In the genomic region with DNA sequence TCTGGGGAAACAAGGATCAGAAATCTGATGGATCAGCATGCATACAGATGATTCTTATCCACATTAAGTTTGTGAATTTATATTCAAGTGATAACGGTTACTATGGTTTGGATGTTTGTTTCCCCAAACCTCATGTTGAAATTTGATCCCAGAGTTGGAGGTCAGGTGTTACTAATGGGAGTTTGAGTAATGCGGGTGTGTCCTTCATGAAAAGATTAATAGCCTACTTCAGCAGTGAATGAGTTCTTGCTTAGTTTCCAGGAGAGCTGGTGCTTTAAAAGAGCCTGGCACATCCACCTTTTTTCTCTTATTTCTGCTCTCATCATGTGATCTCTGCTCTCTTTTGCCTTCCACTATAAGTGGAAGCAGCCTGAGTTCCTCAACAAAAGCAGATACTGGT, we compare ENCODE assay signal across 26 cellular contexts.
DNase-seq lines count a peak whose midpoint lies in the region; ATAC-seq and TF ChIP-seq lines count a peak whose summit lies in the region.
"Had no signal": no experiment of that assay in that cellular context is flagged by ENCODE, and none has a peak within 500 bp of the region (broad histone marks: within the 10 kb centered on the region; RNA-seq: fewer than 3 reads in every experiment).

No MANE protein-coding gene starts in this region.

- no peaks in the 10 kb centered on the region for H3K27me3 Mint-ChIP-seq in Calu3 (ENCODE audit: unreplicated experiment)
- H3K27me3 Mint-ChIP-seq: dendritic cell treated with granulocyte-macrophage colony-stimulating factor and Interleukin-4, amounts not matched to agents 40 ng/mL and 50 ng/mL, for 4 days; memory B cell; naive thymus-derived CD4-positive, alpha-beta T cell had no signal

- no peak overlapping the region for H3K4me3 ChIP-seq in prostate gland
- H3K4me3 ChIP-seq: GM23338, ovary, sigmoid colon had no signal

- no peak for TF ChIP-seq POLR2A in prostate gland (IDR thresholded peaks at IDR 0.05)

- BruUV-seq in Calu3 (replicated peaks; lab: Mats Ljungman, UMichigan), result no TSS peak

- H3K4me3 Mint-ChIP-seq in Calu3 (ENCODE audit: low read depth, unreplicated experiment), result no peak overlapping the region
- H3K4me3 Mint-ChIP-seq: dendritic cell treated with granulocyte-macrophage colony-stimulating factor and Interleukin-4, amounts not matched to agents 40 ng/mL and 50 ng/mL, for 4 days; GM23338; memory B cell; naive thymus-derived CD4-positive, alpha-beta T cell; stimulated activated effector memory CD8-positive, alpha-beta T cell treated with anti-CD3 and anti-CD28 coated beads, Interleukin-12 subunit alpha, Interleukin-12 subunit beta, amount 100 ng/mL, for 72 hours had no signal

- no peaks in the 10 kb centered on the region for H3K36me3 ChIP-seq in prostate gland
- H3K36me3 ChIP-seq: brain microvascular endothelial cell, ovary, sigmoid colon had no signal

- DNase-seq in Calu3, result peak; percentile 2
- peak; percentile 25 to 65 for DNase-seq in NCI-H187 (lab: John Stamatoyannopoulos, UW)
- DNase-seq in RWPE1 (ENCODE audit: low spot score), result peak; percentile 5
- peak; percentile 5 to 34 for DNase-seq in foreskin keratinocyte
- DNase-seq in NCI-H1092 (lab: John Stamatoyannopoulos, UW), result no peak
- no peak for DNase-seq in prostate gland (ENCODE audit: low spot score)
- DNase-seq: activated effector memory CD4-positive, alpha-beta T cell treated with Interleukin-2 at 50 U/mL for 16 hours; brain microvascular endothelial cell; DMS153; foreskin melanocyte; GF-D8; hypothalamus; naive thymus-derived CD4-positive, alpha-beta T cell; NCI-H1048; NCI-H2171; ovary; sigmoid colon had no signal

- H3K27me3 ChIP-seq in foreskin keratinocyte (no peaks in the 10 kb centered on the region), prostate gland (replicated peaks; ENCODE audit: insufficient read depth) (no peaks in the 10 kb centered on the region)
- H3K27me3 ChIP-seq: brain microvascular endothelial cell, ovary, sigmoid colon had no signal

- no peaks in the 10 kb centered on the region for H3K9me3 ChIP-seq in prostate gland
- H3K9me3 ChIP-seq: ovary, sigmoid colon had no signal

- H3K27ac ChIP-seq in RWPE1 (no peak overlapping the region), foreskin keratinocyte (no peak overlapping the region), prostate gland (no peak overlapping the region)
- H3K27ac ChIP-seq: brain microvascular endothelial cell, KMS-11, ovary, sigmoid colon, VCaP had no signal

- ATAC-seq in foreskin keratinocyte (no peak), HG03159 (IDR thresholded peaks at IDR 0.05; ENCODE audit: unreplicated experiment) (no peak), GM18519 (IDR thresholded peaks at IDR 0.05; ENCODE audit: low FRiP score, unreplicated experiment) (no peak)
- ATAC-seq: GM23338; naive thymus-derived CD4-positive, alpha-beta T cell; Panc1; stimulated activated effector memory CD8-positive, alpha-beta T cell treated with anti-CD3 and anti-CD28 coated beads, Interleukin-12 subunit alpha, Interleukin-12 subunit beta, amount 100 ng/mL, for 72 hours had no signal

- H3K36me3 Mint-ChIP-seq in Calu3 (ENCODE audit: insufficient read depth, unreplicated experiment), result no peaks in the 10 kb centered on the region
- H3K36me3 Mint-ChIP-seq: memory B cell; naive thymus-derived CD4-positive, alpha-beta T cell; stimulated activated effector memory CD8-positive, alpha-beta T cell treated with anti-CD3 and anti-CD28 coated beads, Interleukin-12 subunit alpha, Interleukin-12 subunit beta, amount 100 ng/mL, for 72 hours had no signal

- H3K27ac Mint-ChIP-seq in Calu3 (ENCODE audit: unreplicated experiment), result no peak overlapping the region
- H3K27ac Mint-ChIP-seq: dendritic cell treated with granulocyte-macrophage colony-stimulating factor and Interleukin-4, amounts not matched to agents 40 ng/mL and 50 ng/mL, for 4 days; GM23338; memory B cell; naive thymus-derived CD4-positive, alpha-beta T cell; stimulated activated effector memory CD8-positive, alpha-beta T cell treated with anti-CD3 and anti-CD28 coated beads, Interleukin-12 subunit alpha, Interleukin-12 subunit beta, amount 100 ng/mL, for 72 hours had no signal

- TF ChIP-seq CTCF in Calu3 (IDR thresholded peaks at IDR 0.05; ENCODE audit: unreplicated experiment) (no peak), RWPE1 (conservative IDR thresholded peaks at IDR 0.05; ENCODE audit: low read depth) (no peak), foreskin keratinocyte (conservative IDR thresholded peaks at IDR 0.05) (no peak), prostate gland (IDR thresholded peaks at IDR 0.05) (no peak)

- no peaks in the 10 kb centered on the region for H3K4me1 ChIP-seq in foreskin keratinocyte
- H3K4me1 ChIP-seq in prostate gland (replicated peaks), result no peaks in the 10 kb centered on the region
- H3K4me1 ChIP-seq: sigmoid colon had no signal

- 26% methylated on average over 2 of the region's 2 CpGs for WGBS in prostate gland

- CTCF ChIA-PET in Calu3 (lab: Charles Lee), result no interaction called here
- CTCF ChIA-PET in RWPE1 (lab: Yijun Ruan, JAX), result interaction anchor here (0.5 kb wide), 1 partner anchor 179 kb away, joined by 3 read pairs; no protein-coding TSS in a partner anchor

- peaks cover 9% of the 10 kb centered on the region for H3K4me1 Mint-ChIP-seq in Calu3 (ENCODE audit: low read depth, unreplicated experiment)
- H3K4me1 Mint-ChIP-seq: memory B cell; naive thymus-derived CD4-positive, alpha-beta T cell; stimulated activated effector memory CD8-positive, alpha-beta T cell treated with anti-CD3 and anti-CD28 coated beads, Interleukin-12 subunit alpha, Interleukin-12 subunit beta, amount 100 ng/mL, for 72 hours had no signal

- POLR2A ChIA-PET in RWPE1 (lab: Yijun Ruan, JAX; ENCODE audit: low non-redundant PET), result no interaction called here

- intact Hi-C loops in Calu3 (cut with micrococcal nuclease; ENCODE audit: unreplicated experiment), result no loop called here
- intact Hi-C loops in prostate gland (cut with DNase I), result no loop called here

- peaks cover 5% of the 10 kb centered on the region for H3K9me3 Mint-ChIP-seq in Calu3 (ENCODE audit: low read depth, unreplicated experiment)
- H3K9me3 Mint-ChIP-seq: GM23338 had no signal

Comparison
In these comparisons a context has a peak if more than half of its experiments do, and no peak if none do; other contexts are left out.
1. DNase-seq: peak in Calu3 (single experiment), NCI-H187 (2 of 2), RWPE1 (single experiment) and foreskin keratinocyte (2 of 2); none in NCI-H1092 (single experiment) and prostate gland (single experiment).